ENCODE assay signal across 29 cellular contexts in genomic region chr9:92122061-92122460, GRCh38.
"Had no signal": no experiment of that assay in that cellular context is flagged by ENCODE, and none has a peak within 500 bp of the region (broad histone marks: within the 10 kb centered on the region; RNA-seq: fewer than 3 reads in every experiment).

No MANE protein-coding gene starts in this region.

- H3K4me3 ChIP-seq: adrenal gland, body of pancreas, colonic mucosa, esophagus squamous epithelium, gastrocnemius medialis, heart left ventricle had no signal

- DNase-seq: activated CD4-positive, alpha-beta memory T cell treated with anti-CD3 and anti-CD28 coated beads for 36 hours; activated CD4-positive, alpha-beta T cell treated with anti-CD3 and anti-CD28 coated beads for 36 hours; activated CD4-positive, alpha-beta T cell treated with anti-CD3 and anti-CD28 coated beads, Interleukin-2, amount 10 ng/mL, durations not matched to agents 24 days and 14 days; activated CD4-positive, CD25-positive, alpha-beta regulatory T cell; activated CD4-positive, CD25-positive, alpha-beta regulatory T cell treated with anti-CD3 and anti-CD28 coated beads, Interleukin-2, amount 50 U/mL, for 72 hours; activated CD8-positive, alpha-beta memory T cell treated with anti-CD3 and anti-CD28 coated beads, Interleukin-2, amount 10 ng/mL, durations not matched to agents 7 days and 5 days; activated CD8-positive, alpha-beta memory T cell treated with anti-CD3 and anti-CD28 coated beads, Interleukin-2, amount 50 U/mL, for 4 hours; activated CD8-positive, alpha-beta T cell treated with anti-CD3 and anti-CD28 coated beads, Interleukin-2, amount 10 ng/mL, durations not matched to agents 7 days and 5 days; activated effector memory CD4-positive, alpha-beta T cell treated with anti-CD3 and anti-CD28 coated beads, Interleukin-2, amount 50 U/mL, for 16 hours; activated naive CD4-positive, alpha-beta T cell treated with anti-CD3 and anti-CD28 coated beads for 36 hours; activated naive CD8-positive, alpha-beta T cell treated with anti-CD3 and anti-CD28 coated beads for 36 hours; activated naive CD8-positive, alpha-beta T cell treated with anti-CD3 and anti-CD28 coated beads, Interleukin-2, amount 50 U/mL, for 24 hours; activated T-cell treated with anti-CD3 and anti-CD28 coated beads, Interleukin-2, amount 50 U/mL, for 1 hour; activated T-cell treated with anti-CD3 and anti-CD28 coated beads, Interleukin-2, amount 50 U/mL, for 48 hours; amygdala; aorta; body of pancreas; caudate nucleus; cerebellar nuclear complex; colonic mucosa; effector CD8-positive, alpha-beta T cell; esophagus squamous epithelium; foreskin keratinocyte; gastrocnemius medialis; glutamatergic neuron; T-helper 2 cell had no signal

- H3K36me3 ChIP-seq: adrenal gland, colonic mucosa, esophagus squamous epithelium, gastrocnemius medialis, heart left ventricle had no signal

- H3K27ac ChIP-seq: adrenal gland, body of pancreas, colonic mucosa, epithelial cell of prostate, esophagus squamous epithelium, foreskin keratinocyte, gastrocnemius medialis, heart left ventricle had no signal

- ATAC-seq: activated CD4-positive, alpha-beta T cell treated with anti-CD3 and anti-CD28 coated beads for 36 hours; activated CD8-positive, alpha-beta memory T cell treated with anti-CD3 and anti-CD28 coated beads, Interleukin-2, amount 10 ng/mL, durations not matched to agents 7 days and 5 days; activated CD8-positive, alpha-beta T cell treated with anti-CD3 and anti-CD28 coated beads, Interleukin-2, amount 10 ng/mL, durations not matched to agents 7 days and 5 days; activated naive CD8-positive, alpha-beta T cell treated with anti-CD3 and anti-CD28 coated beads, Interleukin-2, amount 50 U/mL, for 24 hours; body of pancreas; foreskin keratinocyte; gastrocnemius medialis; heart left ventricle had no signal

- H3K27me3 ChIP-seq: adrenal gland, body of pancreas, colonic mucosa, foreskin keratinocyte, gastrocnemius medialis, heart left ventricle had no signal

- H3K9me3 ChIP-seq: adrenal gland, body of pancreas, colonic mucosa, esophagus squamous epithelium, gastrocnemius medialis, heart left ventricle had no signal

- H3K4me1 ChIP-seq: adrenal gland, body of pancreas, colonic mucosa, esophagus squamous epithelium, foreskin keratinocyte, gastrocnemius medialis had no signal
